In genomic region chr6:79577905-79578304, GRCh38 we compare ENCODE assay signal across 1 cellular context. TPM values are rescaled to one million over a fixed set of nuclear protein-coding genes. Genes with fewer than 3 reads are reported as not detected.
"Had no signal": no experiment of that assay in that cellular context is flagged by ENCODE, and none has a peak within 500 bp of the region (broad histone marks: within the 10 kb centered on the region; RNA-seq: fewer than 3 reads in every experiment).

No MANE protein-coding gene starts in this region.

RNA-seq across cellular contexts. Expression of gene LCA5, which starts 40.7 kb away (rescaled TPM):
- polyA plus RNA-seq: immature natural killer cell had no signal
